ENCODE assay signal across 8 cellular contexts in the genomic region with DNA sequence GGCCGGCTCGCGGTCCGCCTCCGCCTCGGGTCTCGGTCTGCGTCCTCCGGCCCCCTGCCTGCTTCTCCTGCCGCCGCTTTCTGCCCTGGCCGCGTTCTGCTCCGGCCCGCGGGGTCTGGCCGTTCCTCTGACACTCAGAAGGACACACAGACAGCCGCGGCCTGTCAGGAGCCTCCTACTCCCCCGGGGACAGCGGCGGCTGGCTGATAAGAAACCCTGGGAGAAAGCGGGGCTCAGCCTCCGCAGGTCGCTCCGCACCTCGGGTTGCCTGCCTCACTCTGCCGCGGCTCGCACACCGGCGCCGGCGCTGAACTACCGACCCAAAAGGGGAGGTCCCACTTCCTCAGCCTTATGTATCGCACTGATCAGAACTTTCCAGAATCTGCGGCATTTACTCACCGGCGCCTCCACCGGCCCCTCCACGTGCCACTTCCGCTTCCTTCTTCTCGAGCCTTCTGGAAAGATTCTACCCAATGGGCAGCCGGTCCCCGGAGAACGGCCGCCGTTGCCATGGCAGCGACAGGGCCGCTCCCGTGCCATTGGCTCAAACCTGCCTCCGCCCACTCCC.
DNase-seq lines count a peak whose midpoint lies in the region; ATAC-seq and FAIRE-seq lines count a peak whose summit lies in the region.

TSS of gene HSPH1 (minus strand) at position 322 of the 568 bp plus-strand sequence. CDS start 322 bp downstream, outside the sequence.

- DNase-seq in D341Med (ENCODE audit: low spot score) (peak; percentile 94), HTR-8/SVneo (ENCODE audit: insufficient read length, low spot score) (peak; percentile 88), NOMO-1 treated with dmso at 0.1 percent for 144 hours (lab: John Stamatoyannopoulos, UW; ENCODE audit: unreplicated experiment) (peak; percentile 99), epidermal melanocyte (ENCODE audit: insufficient read length, low spot score) (peak; percentile 92), middle frontal gyrus (ENCODE audit: extremely low spot score, low spot score) (peak; percentile 97)
- peak; percentile 97 for DNase-seq in activated CD8-positive, alpha-beta memory T cell treated with anti-CD3 and anti-CD28 coated beads, Interleukin-2, amount 50 U/mL, for 24 hours (ENCODE audit: extremely low read depth)
- DNase-seq in stimulated activated CD8-positive, alpha-beta memory T cell treated with anti-CD3 and anti-CD28 coated beads, Interleukin-2, amount 100 ng/mL, for 48 hours (ENCODE audit: low read depth in 2 of 2), result peak; percentile 98

- peak; percentile 71 for ATAC-seq in GM21367 (IDR thresholded peaks at IDR 0.05; ENCODE audit: unreplicated experiment)

- peak; percentile 60 for FAIRE-seq in HTR-8/SVneo (lab: Jason Lieb, UNC)

Comparison
In these comparisons a context has a peak if more than half of its experiments do, and no peak if none do; other contexts are left out.
1. Peak in every context shown above with its lines: DNase-seq and ATAC-seq.